Comparison of ENCODE assay signal across 12 cellular contexts in the genomic region with DNA sequence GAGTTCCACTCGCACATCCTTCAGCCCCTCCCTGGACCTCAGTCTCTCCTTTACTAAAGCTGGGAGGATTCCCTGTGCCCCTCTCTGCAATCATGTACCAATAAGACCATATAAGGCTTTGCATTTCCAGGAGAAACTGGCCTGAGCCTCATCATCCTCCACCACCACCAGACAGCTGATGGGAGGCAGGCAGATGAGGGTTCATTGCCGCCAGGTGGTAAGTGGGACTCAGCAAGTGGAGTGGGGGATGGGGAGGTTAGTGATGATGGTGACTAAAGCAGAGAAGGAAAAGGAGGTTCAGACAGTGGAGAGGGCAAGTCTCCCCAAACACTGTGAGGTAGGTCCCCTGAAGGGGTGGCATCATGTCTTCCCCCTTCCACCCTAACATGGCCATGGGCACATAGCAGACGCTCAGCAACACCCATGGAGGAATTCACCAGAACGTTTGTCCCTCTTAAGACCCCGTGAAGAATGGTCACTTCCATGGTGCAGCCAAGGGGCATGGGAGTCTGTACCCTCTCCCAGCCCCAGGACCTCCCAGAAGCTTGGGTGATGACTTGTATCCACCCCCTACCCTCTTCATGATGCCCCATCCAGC. TPM values are rescaled to one million over a fixed set of nuclear protein-coding genes. Genes with fewer than 3 reads are reported as not detected.
A peak's percentile ranks its signal among the peaks of the same experiment; 100 is the strongest.
DNase-seq lines count a peak whose midpoint lies in the region; ATAC-seq and TF ChIP-seq lines count a peak whose summit lies in the region.
"Had no signal": no experiment of that assay in that cellular context is flagged by ENCODE, and none has a peak within 500 bp of the region (broad histone marks: within the 10 kb centered on the region; RNA-seq: fewer than 3 reads in every experiment).

No MANE protein-coding gene starts in this region.

- peaks cover 5% of the 10 kb centered on the region for H3K79me2 ChIP-seq in mesendoderm (ENCODE audit: control insufficient read depth, insufficient read depth, low read length)

- peak overlapping the region; percentile 84 for H2AK5ac ChIP-seq in IMR-90 (ENCODE audit: low read depth, low read length)
- no peak overlapping the region for H2AK5ac ChIP-seq in mesendoderm (ENCODE audit: low read length)

- H2BK5ac ChIP-seq in IMR-90 (ENCODE audit: low read depth, low read length, poor library complexity, severe bottlenecking) (peak overlapping the region; percentile 12), mesendoderm (ENCODE audit: low read length) (no peak overlapping the region)

- in situ Hi-C loops in IMR-90 (cut with MboI; ENCODE audit: low sequenced_read_pairs) = no loop called here

- H4K91ac ChIP-seq in IMR-90 (ENCODE audit: insufficient read depth, low read depth, low read length) = peak overlapping the region; percentile 65

- peaks cover 2% of the 10 kb centered on the region for H3K27me3 Mint-ChIP-seq in dendritic cell treated with granulocyte-macrophage colony-stimulating factor and Interleukin-4, amounts not matched to agents 40 ng/mL and 50 ng/mL, for 4 days

- peak overlapping the region; percentile 73 for H2BK20ac ChIP-seq in IMR-90 (ENCODE audit: low read depth, low read length)

- no peak overlapping the region for H3K56ac ChIP-seq in IMR-90 (ENCODE audit: extremely low read depth, insufficient read depth, low read length)
- H3K56ac ChIP-seq in mesendoderm (ENCODE audit: low read length) = no peak overlapping the region

- no peaks in the 10 kb centered on the region for H3K36me3 Mint-ChIP-seq in dendritic cell treated with granulocyte-macrophage colony-stimulating factor and Interleukin-4, amounts not matched to agents 40 ng/mL and 50 ng/mL, for 4 days (ENCODE audit: low read depth)

- POLR2A ChIA-PET in IMR-90 (lab: Charles Lee; ENCODE audit: unreplicated experiment) = interaction anchor here (1.8 kb wide), 1 partner anchor 10 kb away, joined by 5 read pairs; no protein-coding TSS in a partner anchor

- TF ChIP-seq RAD21 in IMR-90 (IDR thresholded peaks at IDR 0.05; ENCODE audit: low read length) = no peak

- H3K4me2 ChIP-seq in IMR-90 (ENCODE audit: low read depth, low read length) (no peak overlapping the region), mesendoderm (ENCODE audit: low read length) (no peak overlapping the region)

- H3K4me1 Mint-ChIP-seq in dendritic cell treated with granulocyte-macrophage colony-stimulating factor and Interleukin-4, amounts not matched to agents 40 ng/mL and 50 ng/mL, for 4 days (ENCODE audit: low read depth) = peaks cover 73% of the 10 kb centered on the region

- H3K4me3 Mint-ChIP-seq in dendritic cell treated with granulocyte-macrophage colony-stimulating factor and Interleukin-4, amounts not matched to agents 40 ng/mL and 50 ng/mL, for 4 days = no peak overlapping the region
- H3K4me3 Mint-ChIP-seq: memory B cell had no signal

- H3K9me1 ChIP-seq in IMR-90 (ENCODE audit: insufficient read depth, low read length) = peaks cover 28% of the 10 kb centered on the region

- peak overlapping the region; percentile 56 for H2AK9ac ChIP-seq in IMR-90 (replicated peaks; ENCODE audit: low read depth, low read length, poor library complexity)

- no TSS peak for BruUV-seq in IMR-90 (replicated peaks; lab: Mats Ljungman, UMichigan)

- H3K9ac ChIP-seq in IMR-90 (ENCODE audit: low read depth, low read length) = no peak overlapping the region
- H3K9ac ChIP-seq in mesendoderm (ENCODE audit: low read length) = no peak overlapping the region

- no peak overlapping the region for H4K5ac ChIP-seq in IMR-90 (ENCODE audit: low read depth, low read length)
- no peak overlapping the region for H4K5ac ChIP-seq in mesendoderm (ENCODE audit: low read length)

- TF ChIP-seq POLR2A in IMR-90 (IDR thresholded peaks at IDR 0.05; ENCODE audit: low read depth, low read length) (no peak), spleen (IDR thresholded peaks at IDR 0.05) (no peak)

- H3K14ac ChIP-seq in IMR-90 (replicated peaks; ENCODE audit: low read depth, low read length) = peak overlapping the region; percentile 85

- H3K18ac ChIP-seq in IMR-90 (ENCODE audit: low read depth, low read length) (peak overlapping the region; percentile 56; the same call in 1 of the 2 replicates), mesendoderm (ENCODE audit: low read length) (no peak overlapping the region)

- no peak overlapping the region for H3K4me3 ChIP-seq in IMR-90 (ENCODE audit: insufficient read depth, low read depth, low read length)
- peak overlapping the region in 1 of 8 donors; percentile 48 for H3K4me3 ChIP-seq in spleen
- no peak overlapping the region for H3K4me3 ChIP-seq in mesendoderm (ENCODE audit: low read length)

- H3K4me1 ChIP-seq in IMR-90 (ENCODE audit: control insufficient read depth, insufficient read depth, low read length) = peaks cover 23% of the 10 kb centered on the region
- peaks cover 22 to 80% (median 59%) of the 10 kb centered on the region in 6 donors for H3K4me1 ChIP-seq in spleen
- H3K4me1 ChIP-seq in mesendoderm (ENCODE audit: control insufficient read depth, low read depth, low read length) = peaks cover 9% of the 10 kb centered on the region

- H3K27ac Mint-ChIP-seq in dendritic cell treated with granulocyte-macrophage colony-stimulating factor and Interleukin-4, amounts not matched to agents 40 ng/mL and 50 ng/mL, for 4 days = peak overlapping the region; percentile 79
- H3K27ac Mint-ChIP-seq: memory B cell had no signal

- WGBS in IMR-90 (ENCODE audit: extremely low coverage in 2 of 2, insufficient read length in 1 of 2), 2 experiments = 100% methylated on average over 3 of the region's 5 CpGs; no CpG with 5 or more reads in 1 of the 2 experiments
- WGBS in spleen, 5 donors = 69 to 84% (median 80%) methylated on average over 5 of the region's 5 CpGs
- WGBS in mesendoderm (ENCODE audit: extremely low coverage, insufficient coverage, low lambda C conversion rate) = no CpG with 5 or more reads among the region's 5 CpGs

- peak overlapping the region; percentile 40 for H2AFZ ChIP-seq in IMR-90 (replicated peaks; ENCODE audit: low read length, poor library complexity)

- H3K27ac ChIP-seq in IMR-90 (ENCODE audit: insufficient read depth, low read length) (no peak overlapping the region), spleen (peak overlapping the region in 7 of 8 donors; percentile 74 to 99 (median 84)), mesendoderm (ENCODE audit: low read depth, low read length) (no peak overlapping the region)

- CTCF ChIA-PET in IMR-90 (lab: Yijun Ruan, JAX) = interaction anchor here (0.6 kb wide), 1 partner anchor 358 kb away, joined by 3 read pairs; no protein-coding TSS in a partner anchor

- peak overlapping the region; percentile 67; the same call in 2 of the 3 replicates for H2BK15ac ChIP-seq in IMR-90 (ENCODE audit: low read depth, low read length)
- no peak overlapping the region for H2BK15ac ChIP-seq in mesendoderm (replicated peaks; ENCODE audit: low read depth)

- H3K9me3 ChIP-seq in IMR-90 (ENCODE audit: control insufficient read depth, insufficient read depth, low read length) (no peaks in the 10 kb centered on the region), spleen (no peaks in the 10 kb centered on the region)

- H3K27me3 ChIP-seq in IMR-90 (ENCODE audit: control insufficient read depth, insufficient read depth, low read length) (no peaks in the 10 kb centered on the region), spleen (replicated peaks in 1 of 7) (peaks cover 0 to 62% (median 0%) of the 10 kb centered on the region in 7 donors), mesendoderm (ENCODE audit: insufficient read depth, low read length, poor library complexity) (no peaks in the 10 kb centered on the region)

- ATAC-seq in IMR-90 (ENCODE audit: low read depth) (no peak), GM18873 (IDR thresholded peaks at IDR 0.05; ENCODE audit: low FRiP score, unreplicated experiment) (no peak)

- peak overlapping the region; percentile 44; the same call in 1 of the 2 replicates for H3K23ac ChIP-seq in IMR-90 (ENCODE audit: low read depth, low read length)
- no peak overlapping the region for H3K23ac ChIP-seq in mesendoderm (ENCODE audit: low read length)

- intact Hi-C loops in IMR-90 (cut with micrococcal nuclease) = no loop called here
- intact Hi-C loops in dendritic cell treated with granulocyte-macrophage colony-stimulating factor and Interleukin-4, amounts not matched to agents 40 ng/mL and 50 ng/mL, for 4 days (cut with micrococcal nuclease) = no loop called here
- intact Hi-C loops in spleen (cut with DNase I; ENCODE audit: low total_unique reads) = no loop called here

- H4K8ac ChIP-seq in IMR-90 (ENCODE audit: low read depth in 2 of 2, low read length in 2 of 2) = peak overlapping the region in 1 of 2 experiments; percentile 27; a peak in 2 of 4 replicates
- no peak overlapping the region for H4K8ac ChIP-seq in mesendoderm (ENCODE audit: low read depth, low read length)

- H3K79me1 ChIP-seq in IMR-90 (ENCODE audit: low read depth in 1 of 2, low read length in 2 of 2) = peaks cover 6 to 29% of the 10 kb centered on the region in 2 experiments; a peak in 2 of 4 replicates
- H3K79me1 ChIP-seq in mesendoderm (ENCODE audit: low read length) = no peaks in the 10 kb centered on the region

- dilution Hi-C loops in IMR-90 (cut with HindIII; ENCODE audit: low sequenced_read_pairs, unreplicated experiment) = no loop called here

- TF ChIP-seq CTCF in IMR-90 (conservative IDR thresholded peaks at IDR 0.05; ENCODE audit: low read depth, low read length) = no peak
- TF ChIP-seq CTCF in spleen (IDR thresholded peaks at IDR 0.05 in 8 of 11, conservative IDR thresholded peaks at IDR 0.05 in 3 of 11) = no peak

- H4K20me1 ChIP-seq in IMR-90 (ENCODE audit: insufficient read depth, low read length) = no peaks in the 10 kb centered on the region

- peak; percentile 24 for DNase-seq in NCI-H82 (lab: John Stamatoyannopoulos, UW)
- no peak for DNase-seq in NCI-H82 treated with DMSO at 0.1 percent for 48 hours (lab: John Stamatoyannopoulos, UW; ENCODE audit: unreplicated experiment)
- no peak for DNase-seq in IMR-90
- DNase-seq in spleen = no peak
- DNase-seq in mesendoderm = no peak
- no peak for DNase-seq in glomerular visceral epithelial cell (ENCODE audit: extremely low spot score)
- DNase-seq: NCI-H1694 had no signal

- H3K9me3 Mint-ChIP-seq in dendritic cell treated with granulocyte-macrophage colony-stimulating factor and Interleukin-4, amounts not matched to agents 40 ng/mL and 50 ng/mL, for 4 days = no peaks in the 10 kb centered on the region

- H3K4ac ChIP-seq in IMR-90 (ENCODE audit: low read depth, low read length) (peak overlapping the region; percentile 56), mesendoderm (ENCODE audit: low read depth, low read length) (no peak overlapping the region)

- H3K36me3 ChIP-seq in IMR-90 (ENCODE audit: control insufficient read depth, insufficient read depth, low read length) (no peaks in the 10 kb centered on the region), spleen (no peaks in the 10 kb centered on the region), mesendoderm (ENCODE audit: control insufficient read depth, insufficient read depth, low read length) (no peaks in the 10 kb centered on the region)

- peak overlapping the region; percentile 71 for H2BK120ac ChIP-seq in IMR-90 (ENCODE audit: low read depth, low read length)
- no peak overlapping the region for H2BK120ac ChIP-seq in mesendoderm (ENCODE audit: low read depth, low read length)

RNA-seq across cellular contexts. Expression of a gene that starts 4.5 kb away (rescaled TPM):
- 79.6 and 86.7 TPM in 2 replicates for total RNA-seq in IMR-90 (2012; rRNA removed)
- polyA plus RNA-seq in IMR-90 (2012; rRNA removed) = 136 and 138 TPM in 2 replicates
- polyA plus RNA-seq in IMR-90 (2012; cell fraction: cytosol; rRNA removed) = 105 and 167 TPM in 2 replicates
- polyA plus RNA-seq in IMR-90 (2012; cell fraction: nucleus; rRNA removed; ENCODE audit: low replicate concordance) = 102 and 107 TPM in 2 replicates
- total RNA-seq in spleen = 100 to 1,000 TPM; 153 to 578 (median 224) TPM
- 10 to 100 TPM; 22.5 to 40.6 (median 22.8) TPM for polyA plus RNA-seq in spleen
- 87.0 TPM for polyA plus RNA-seq in mesendoderm (2013, experiment 1 of 2)
- 84.9 TPM for polyA plus RNA-seq in mesendoderm (2013, experiment 2 of 2)

RNA-seq across cellular contexts. Expression of a gene that starts 29.0 kb away (rescaled TPM):
- not detected in 2 replicates for total RNA-seq in IMR-90 (2012; rRNA removed)
- 0.24 and 0.41 TPM in 2 replicates for polyA plus RNA-seq in IMR-90 (2012; rRNA removed)
- 0.13 and 0.16 TPM in 2 replicates for polyA plus RNA-seq in IMR-90 (2012; cell fraction: cytosol; rRNA removed)
- polyA plus RNA-seq in IMR-90 (2012; cell fraction: nucleus; rRNA removed; ENCODE audit: low replicate concordance) = 0.32 and 1.2 TPM in 2 replicates
- 1 to 10 TPM in 6 of 7 donors, under 1 TPM in 1; 0.84 to 8.6 (median 2.0) TPM for total RNA-seq in spleen
- under 1 TPM; 0.17 to 0.22 (median 0.18) TPM for polyA plus RNA-seq in spleen
- polyA plus RNA-seq in mesendoderm (2013, experiment 1 of 2) = 71.7 TPM
- polyA plus RNA-seq in mesendoderm (2013, experiment 2 of 2) = 73.4 TPM
- total RNA-seq: A673 had no signal

RNA-seq across cellular contexts. Expression of a gene that starts 35.9 kb away (rescaled TPM):
- under 0.01 TPM in 2 replicates for total RNA-seq in IMR-90 (2012; rRNA removed)
- 0.10 TPM in 2 replicates for polyA plus RNA-seq in IMR-90 (2012; rRNA removed)
- 0.05 and 0.07 TPM in 2 replicates for polyA plus RNA-seq in IMR-90 (2012; cell fraction: cytosol; rRNA removed)
- 0.05 and 0.15 TPM in 2 replicates for polyA plus RNA-seq in IMR-90 (2012; cell fraction: nucleus; rRNA removed; ENCODE audit: low replicate concordance)
- 1 to 10 TPM in 1 of 7 donors, under 1 TPM in 2, not detected in 4; 0.19 to 1.2 (median 0.74) TPM for total RNA-seq in spleen
- polyA plus RNA-seq in spleen = under 1 TPM; 0.10 to 0.12 (median 0.11) TPM
- polyA plus RNA-seq in mesendoderm (2013, experiment 1 of 2) = 23.2 TPM
- 22.0 TPM for polyA plus RNA-seq in mesendoderm (2013, experiment 2 of 2)
- total RNA-seq: A673, HT1080 had no signal

RNA-seq across cellular contexts. Expression of a gene that starts 37.6 kb away (rescaled TPM):
- total RNA-seq in IMR-90 (2012; rRNA removed) (19.7 and 24.7 TPM in 2 replicates), spleen (100 to 1,000 TPM in 3 of 7 donors, 10 to 100 TPM in 4; 49.0 to 155 (median 87.8) TPM)
- polyA plus RNA-seq in IMR-90 (2012; rRNA removed) (62.5 and 66.0 TPM in 2 replicates), spleen (10 to 100 TPM; 14.4 to 29.2 (median 15.7) TPM)
- polyA plus RNA-seq in IMR-90 (2012; cell fraction: cytosol; rRNA removed) = 71.8 and 82.3 TPM in 2 replicates
- polyA plus RNA-seq in IMR-90 (2012; cell fraction: nucleus; rRNA removed; ENCODE audit: low replicate concordance) = 71.5 and 142 TPM in 2 replicates
- polyA plus RNA-seq in mesendoderm (2013, experiment 1 of 2) = 16.5 TPM
- 15.5 TPM for polyA plus RNA-seq in mesendoderm (2013, experiment 2 of 2)

Comparison
In these comparisons a context has a peak if more than half of its experiments do, and no peak if none do; other contexts are left out.
1. H3K27ac ChIP-seq: peak in spleen (7 of 8); none in IMR-90 (single experiment) and mesendoderm (single experiment).